In the genomic region with DNA sequence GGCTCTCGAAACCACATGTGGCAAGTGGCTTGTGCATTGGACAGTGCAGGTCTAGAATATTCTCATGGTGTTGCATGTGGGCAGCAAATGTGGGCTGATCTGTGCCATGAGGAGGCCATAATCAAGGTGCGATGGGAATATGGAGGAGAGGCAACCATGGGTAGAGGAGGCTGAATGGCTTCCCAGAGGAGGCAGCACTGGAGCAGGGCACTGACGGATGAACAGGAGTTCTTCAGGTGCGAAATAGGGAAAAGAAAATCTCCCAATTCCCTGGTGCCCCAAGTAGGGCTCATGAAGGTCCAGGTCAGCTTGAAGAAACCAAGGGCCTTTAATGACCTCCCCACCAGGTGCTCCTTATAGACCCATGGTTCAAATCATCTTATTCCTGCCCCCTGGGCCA, we compare ENCODE assay signal across 18 cellular contexts.
DNase-seq lines count a peak whose midpoint lies in the region; ATAC-seq and TF ChIP-seq lines count a peak whose summit lies in the region.
"Had no signal": no experiment of that assay in that cellular context is flagged by ENCODE, and none has a peak within 500 bp of the region (broad histone marks: within the 10 kb centered on the region; RNA-seq: fewer than 3 reads in every experiment).

No MANE protein-coding gene starts in this region.

- H3K9me3 ChIP-seq in BLaER1 (peaks cover 14% of the 10 kb centered on the region), HEK293 (ENCODE audit: control insufficient read depth, insufficient read depth, low read depth, low read length) (no peaks in the 10 kb centered on the region; the same call in 1 of the 2 replicates), mesenchymal stem cell (ENCODE audit: control insufficient read depth, low read length) (peaks cover 12% of the 10 kb centered on the region)
- H3K9me3 ChIP-seq in BLaER1 treated with 17β-estradiol and CSF1 and Interleukin-3, amounts not matched to agents 10 nM and 100 nM (replicated peaks in 1 of 11), result peaks cover 11 to 17% (median 13%) of the 10 kb centered on the region in 11 experiments

- H3K36me3 ChIP-seq in BLaER1 (no peaks in the 10 kb centered on the region), HEK293 (ENCODE audit: control insufficient read depth in 2 of 2, insufficient read depth in 1 of 2, low read length in 2 of 2) (no peaks in the 10 kb centered on the region), mesenchymal stem cell (ENCODE audit: control insufficient read depth in 1 of 2, insufficient read depth in 2 of 2, low read depth in 1 of 2, low read length in 2 of 2) (no peaks in the 10 kb centered on the region)
- H3K36me3 ChIP-seq in BLaER1 treated with 17β-estradiol and CSF1 and Interleukin-3, amounts not matched to agents 10 nM and 100 nM, result no peaks in the 10 kb centered on the region
- H3K36me3 ChIP-seq: BE2C had no signal

- CTCF ChIA-PET in HEK293 (lab: Yijun Ruan, JAX), result interaction anchor here (2.1 to 2.7 kb wide), 2 partner anchors 9 to 245 kb away, joined by 7 to 12 read pairs; no protein-coding TSS in a partner anchor
- CTCF ChIA-PET in activated CD8-positive, alpha-beta memory T cell treated with anti-CD3 and anti-CD28 coated beads, Interleukin-2, amount 10 ng/mL, durations not matched to agents 7 days and 5 days (lab: Charles Lee), result no interaction called here

- 99% methylated on average over 4 of the region's 4 CpGs for WGBS in mesenchymal stem cell

- H3K4me3 ChIP-seq in BLaER1, result no peak overlapping the region
- no peak overlapping the region for H3K4me3 ChIP-seq in BLaER1 treated with 17β-estradiol and CSF1 and Interleukin-3, amounts not matched to agents 10 nM and 100 nM
- no peak overlapping the region for H3K4me3 ChIP-seq in HEK293 (ENCODE audit: low read depth, low read length)
- no peak overlapping the region for H3K4me3 ChIP-seq in mesenchymal stem cell (ENCODE audit: insufficient read depth in 1 of 2, low read depth in 1 of 2, low read length in 2 of 2)

- H2BK120ac ChIP-seq in mesenchymal stem cell (ENCODE audit: low read depth, low read length), result no peak overlapping the region

- H2AFZ ChIP-seq in mesenchymal stem cell (ENCODE audit: low read depth, low read length), result no peak overlapping the region

- H4K8ac ChIP-seq in mesenchymal stem cell (ENCODE audit: low read length), result no peak overlapping the region

- ATAC-seq in GM21723 (IDR thresholded peaks at IDR 0.05; ENCODE audit: unreplicated experiment), result no peak
- ATAC-seq in activated CD8-positive, alpha-beta memory T cell treated with anti-CD3 and anti-CD28 coated beads, Interleukin-2, amount 10 ng/mL, durations not matched to agents 7 days and 5 days, result no peak

- H2BK5ac ChIP-seq in mesenchymal stem cell (ENCODE audit: low read depth, low read length, poor library complexity, severe bottlenecking), result no peak overlapping the region

- H4K20me1 ChIP-seq in BLaER1, result no peaks in the 10 kb centered on the region
- peaks cover 0 to 7% (median 0%) of the 10 kb centered on the region in 11 experiments; a peak in 2 of 22 replicates for H4K20me1 ChIP-seq in BLaER1 treated with 17β-estradiol and CSF1 and Interleukin-3, amounts not matched to agents 10 nM and 100 nM

- no peak overlapping the region for H3K14ac ChIP-seq in mesenchymal stem cell (ENCODE audit: low read length in 2 of 2)

- H3K36me3 Mint-ChIP-seq in activated CD8-positive, alpha-beta memory T cell treated with anti-CD3 and anti-CD28 coated beads, Interleukin-2, amount 10 ng/mL, durations not matched to agents 7 days and 5 days, result no peaks in the 10 kb centered on the region
- H3K36me3 Mint-ChIP-seq: IgD-negative memory B cell had no signal

- H4K91ac ChIP-seq in mesenchymal stem cell (ENCODE audit: low read length), result no peak overlapping the region

- no peaks in the 10 kb centered on the region for H3K27me3 ChIP-seq in BLaER1
- H3K27me3 ChIP-seq in BLaER1 treated with 17β-estradiol and CSF1 and Interleukin-3, amounts not matched to agents 10 nM and 100 nM, result no peaks in the 10 kb centered on the region
- no peaks in the 10 kb centered on the region for H3K27me3 ChIP-seq in mesenchymal stem cell (ENCODE audit: control insufficient read depth in 1 of 2, insufficient read depth in 1 of 2, low read length in 2 of 2)
- H3K27me3 ChIP-seq: BE2C had no signal

- DNase-seq in mesenchymal stem cell (no peak), SK-N-DZ (ENCODE audit: low spot score) (no peak)
- DNase-seq in activated CD8-positive, alpha-beta memory T cell treated with anti-CD3 and anti-CD28 coated beads, Interleukin-2, amount 10 ng/mL, durations not matched to agents 7 days and 5 days, result no peak
- DNase-seq: ACHN, BE2C, Caco-2, DMS79, GF-D8, H9, Karpas-422, KBM-7 had no signal

- peak overlapping the region; percentile 32 to 45 for H2BK12ac ChIP-seq in mesenchymal stem cell (ENCODE audit: low read length in 2 of 2)

- H3K18ac ChIP-seq in mesenchymal stem cell (ENCODE audit: low read depth in 1 of 2, low read length in 2 of 2), result no peak overlapping the region

- H3K23ac ChIP-seq in mesenchymal stem cell (ENCODE audit: low read length in 2 of 2), result no peak overlapping the region

- POLR2A ChIA-PET in HEK293 (lab: Yijun Ruan, JAX), result no interaction called here

- peaks cover 3% of the 10 kb centered on the region for H3K27me3 Mint-ChIP-seq in activated CD8-positive, alpha-beta memory T cell treated with anti-CD3 and anti-CD28 coated beads, Interleukin-2, amount 10 ng/mL, durations not matched to agents 7 days and 5 days
- H3K27me3 Mint-ChIP-seq: IgD-negative memory B cell had no signal

- H3K4me2 ChIP-seq in BLaER1 (peak overlapping the region; percentile 92), mesenchymal stem cell (ENCODE audit: low read length, poor library complexity, severe bottlenecking) (no peak overlapping the region)
- H3K4me2 ChIP-seq in BLaER1 treated with 17β-estradiol and CSF1 and Interleukin-3, amounts not matched to agents 10 nM and 100 nM, result peak overlapping the region in 7 of 11 experiments; percentile 83 to 98 (median 89); a peak in 11 of 22 replicates

- H2BK15ac ChIP-seq in mesenchymal stem cell (ENCODE audit: low read depth, poor library complexity, severe bottlenecking), result peak overlapping the region; percentile 15

- H3K4me1 Mint-ChIP-seq in activated CD8-positive, alpha-beta memory T cell treated with anti-CD3 and anti-CD28 coated beads, Interleukin-2, amount 10 ng/mL, durations not matched to agents 7 days and 5 days, result peaks cover 7% of the 10 kb centered on the region

- peaks cover 7% of the 10 kb centered on the region for H3K9me3 Mint-ChIP-seq in activated CD8-positive, alpha-beta memory T cell treated with anti-CD3 and anti-CD28 coated beads, Interleukin-2, amount 10 ng/mL, durations not matched to agents 7 days and 5 days (ENCODE audit: low read depth)
- H3K9me3 Mint-ChIP-seq: IgD-negative memory B cell had no signal

- no peaks in the 10 kb centered on the region for H3K79me1 ChIP-seq in mesenchymal stem cell (replicated peaks; ENCODE audit: low read length, poor library complexity, severe bottlenecking)

- peaks cover 69% of the 10 kb centered on the region for H3K4me1 ChIP-seq in BLaER1
- H3K4me1 ChIP-seq in BLaER1 treated with 17β-estradiol and CSF1 and Interleukin-3, amounts not matched to agents 10 nM and 100 nM, result peaks cover 35 to 69% (median 67%) of the 10 kb centered on the region in 10 experiments
- H3K4me1 ChIP-seq in HEK293 (ENCODE audit: control insufficient read depth, insufficient read depth, low read length), result no peaks in the 10 kb centered on the region
- H3K4me1 ChIP-seq in mesenchymal stem cell (ENCODE audit: control insufficient read depth, insufficient read depth, low read depth, low read length), result peaks cover 33% of the 10 kb centered on the region

- H2AK5ac ChIP-seq in mesenchymal stem cell (ENCODE audit: low read length, severe bottlenecking), result no peak overlapping the region

- H3K4me3 Mint-ChIP-seq in activated CD8-positive, alpha-beta memory T cell treated with anti-CD3 and anti-CD28 coated beads, Interleukin-2, amount 10 ng/mL, durations not matched to agents 7 days and 5 days, result no peak overlapping the region
- H3K4me3 Mint-ChIP-seq: CD14-positive monocyte, H9 had no signal

- no peak overlapping the region for H3K4ac ChIP-seq in mesenchymal stem cell (ENCODE audit: low read depth in 1 of 2, low read length in 2 of 2)

- TF ChIP-seq CTCF in HEK293 (tag by site-specific recombination; IDR thresholded peaks at IDR 0.05), result no peak

- H3K9ac ChIP-seq in BLaER1, result no peak overlapping the region
- H3K9ac ChIP-seq in BLaER1 treated with 17β-estradiol and CSF1 and Interleukin-3, amounts not matched to agents 10 nM and 100 nM, result no peak overlapping the region
- H3K9ac ChIP-seq in mesenchymal stem cell (ENCODE audit: low read length), result no peak overlapping the region

- no peak overlapping the region for H3K27ac Mint-ChIP-seq in activated CD8-positive, alpha-beta memory T cell treated with anti-CD3 and anti-CD28 coated beads, Interleukin-2, amount 10 ng/mL, durations not matched to agents 7 days and 5 days
- H3K27ac Mint-ChIP-seq: CD14-positive monocyte, H9 had no signal

- H3K27ac ChIP-seq in BLaER1 (0 out of 2 replicates have a peak overlapping the region, but pooled peaks have one; percentile 97), HEK293 (ENCODE audit: extremely low read depth, low read depth, low read length) (no peak overlapping the region), mesenchymal stem cell (ENCODE audit: low read length, poor library complexity, severe bottlenecking) (no peak overlapping the region)
- peak overlapping the region in 3 of 11 experiments; percentile 97 to 100 (median 100); a peak in 5 of 22 replicates for H3K27ac ChIP-seq in BLaER1 treated with 17β-estradiol and CSF1 and Interleukin-3, amounts not matched to agents 10 nM and 100 nM
- H3K27ac ChIP-seq: HL-60 had no signal

TF ChIP-seq in HEK293, 187 proteins besides CTCF, POLR2A, EP300 and RAD21:
- TF ChIP-seq ZFP3 (tag by site-specific recombination; IDR thresholded peaks at IDR 0.05; ENCODE audit: low read depth), result peak; percentile 63
- no peak for TF ChIP-seq ZBTB7A (tag by site-specific recombination; IDR thresholded peaks at IDR 0.05; ENCODE audit: low read depth)
